In the genomic region with DNA sequence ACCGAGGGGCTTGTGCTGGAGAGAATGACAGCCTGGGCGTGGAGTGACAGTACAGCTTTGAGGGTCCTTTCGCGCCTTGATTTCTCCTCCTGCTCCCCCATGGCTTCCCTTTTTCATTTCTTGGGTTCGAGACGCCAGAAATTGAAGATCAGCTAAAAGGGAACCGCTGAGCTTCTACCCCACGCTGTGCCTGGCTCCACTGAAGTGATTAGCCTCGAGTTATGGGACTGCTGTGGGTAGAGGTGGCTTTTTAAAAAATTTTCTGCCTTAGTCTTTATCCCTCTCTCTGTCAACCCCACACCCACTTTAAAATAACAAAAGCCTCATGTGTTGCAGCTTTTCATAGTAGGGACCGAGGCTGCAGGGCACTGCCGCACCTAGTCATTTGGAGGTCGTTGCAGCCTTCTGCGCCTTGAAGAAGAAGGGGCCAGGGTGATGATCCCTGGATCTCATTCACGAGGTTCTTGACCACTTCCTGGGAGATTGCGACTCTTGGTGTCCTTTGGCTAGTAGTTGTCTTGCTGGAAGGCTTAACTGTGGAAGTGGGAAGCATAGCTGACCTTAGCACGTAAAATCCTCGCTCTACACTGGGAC, we compare ENCODE assay signal across 8 cellular contexts. TPM values are rescaled to one million over a fixed set of nuclear protein-coding genes. Genes with fewer than 3 reads are reported as not detected.
DNase-seq lines count a peak whose midpoint lies in the region; ATAC-seq and TF ChIP-seq lines count a peak whose summit lies in the region.

No MANE protein-coding gene starts in this region.

- H3K4me3 Mint-ChIP-seq in osteocyte (ENCODE audit: unreplicated experiment), result peak overlapping the region; percentile 88

- no peaks in the 10 kb centered on the region for H3K9me3 Mint-ChIP-seq in osteocyte (ENCODE audit: unreplicated experiment)

- TF ChIP-seq CTCF in WI38 (IDR thresholded peaks at IDR 0.05; ENCODE audit: low read depth, low read length), result no peak
- TF ChIP-seq CTCF in fibroblast of villous mesenchyme (IDR thresholded peaks at IDR 0.05; ENCODE audit: insufficient read depth, low read depth, low read length), result no peak
- TF ChIP-seq CTCF in osteocyte (IDR thresholded peaks at IDR 0.05), result no peak

- H3K27ac Mint-ChIP-seq in osteocyte (ENCODE audit: unreplicated experiment), result peak overlapping the region; percentile 99

- DNase-seq in ELF-1 (ENCODE audit: low read depth, low spot score), result peak; percentile 57
- peak; percentile 53 for DNase-seq in fibroblast of villous mesenchyme (ENCODE audit: low read depth)
- DNase-seq in osteocyte (ENCODE audit: extremely low spot score, unreplicated experiment), result no peak
- DNase-seq in NCI-H1417 treated with DMSO at 0.1 percent for 48 hours (lab: John Stamatoyannopoulos, UW), result no peak
- no peak for DNase-seq in foreskin melanocyte

- H3K4me1 Mint-ChIP-seq in osteocyte (ENCODE audit: unreplicated experiment), result peaks cover 31% of the 10 kb centered on the region

- no peaks in the 10 kb centered on the region for H3K27me3 Mint-ChIP-seq in osteocyte (ENCODE audit: unreplicated experiment)

- peak; percentile 0 for ATAC-seq in HG03066 (IDR thresholded peaks at IDR 0.05; ENCODE audit: low read depth, unreplicated experiment)
- ATAC-seq in HG03139 (IDR thresholded peaks at IDR 0.05; ENCODE audit: unreplicated experiment), result no peak

- peak overlapping the region; percentile 96 for H3K4me3 ChIP-seq in WI38 (ENCODE audit: low read depth, low read length)
- H3K4me3 ChIP-seq in fibroblast of villous mesenchyme (ENCODE audit: low read depth, low read length), result peak overlapping the region; percentile 93

- H3K36me3 Mint-ChIP-seq in osteocyte (ENCODE audit: unreplicated experiment), result peaks cover 3% of the 10 kb centered on the region

RNA-seq across cellular contexts. Expression of a gene that starts 0.6 kb away (rescaled TPM):
- 75.7 and 104 TPM in 2 replicates for total RNA-seq in fibroblast of villous mesenchyme
- total RNA-seq in osteocyte, result 60.7 and 64.4 TPM in 2 replicates

RNA-seq across cellular contexts. Expression of a gene that starts 0.8 kb away (rescaled TPM):
- total RNA-seq in fibroblast of villous mesenchyme, result 4.2 and 7.8 TPM in 2 replicates
- total RNA-seq in osteocyte, result 4.1 and 5.2 TPM in 2 replicates

Comparison
In these comparisons a context has a peak if more than half of its experiments do, and no peak if none do; other contexts are left out.
1. DNase-seq: peak in ELF-1 (single experiment) and fibroblast of villous mesenchyme (single experiment); none in osteocyte (single experiment), NCI-H1417 treated with DMSO at 0.1 percent for 48 hours (single experiment) and foreskin melanocyte (single experiment).